In the genomic region with DNA sequence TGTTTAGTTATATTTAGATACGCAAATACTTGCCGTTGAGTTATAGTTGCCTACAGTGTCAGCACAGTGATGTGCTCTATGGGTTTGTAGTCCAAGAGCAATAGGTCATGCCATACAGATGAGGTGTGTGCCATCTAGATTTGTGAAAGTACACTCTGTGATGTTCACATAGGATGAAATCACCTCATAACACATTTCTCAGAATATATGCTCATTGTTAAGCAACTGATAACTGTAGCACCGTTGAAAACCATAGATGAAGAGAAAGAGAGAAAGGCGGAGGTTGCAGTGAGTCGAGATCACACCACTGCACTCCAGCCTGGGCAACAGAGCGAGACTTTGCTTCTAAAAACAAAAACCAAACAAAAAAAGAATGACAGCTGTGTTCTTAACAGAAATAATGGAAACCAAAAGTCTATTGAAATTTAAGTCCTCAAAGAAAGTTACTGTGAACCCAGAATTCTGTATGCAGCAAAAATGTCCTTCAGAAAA, we compare ENCODE assay signal across 19 cellular contexts. TPM values are rescaled to one million over a fixed set of nuclear protein-coding genes. Genes with fewer than 3 reads are reported as not detected.
DNase-seq lines count a peak whose midpoint lies in the region; ATAC-seq, FAIRE-seq and TF ChIP-seq lines count a peak whose summit lies in the region.
"Had no signal": no experiment of that assay in that cellular context is flagged by ENCODE, and none has a peak within 500 bp of the region (broad histone marks: within the 10 kb centered on the region; RNA-seq: fewer than 3 reads in every experiment).

No MANE protein-coding gene starts in this region.

- H3K4me1 Mint-ChIP-seq in memory B cell, result peaks cover 41% of the 10 kb centered on the region

- no peaks in the 10 kb centered on the region for H3K27me3 Mint-ChIP-seq in memory B cell

- peaks cover 28% of the 10 kb centered on the region for H3K36me3 Mint-ChIP-seq in memory B cell

- no peak for TF ChIP-seq POLR2A in GM12892 (IDR thresholded peaks at IDR 0.05; ENCODE audit: low read depth, low read length)

- DNase-seq in GM12892 (ENCODE audit: insufficient read length) (no peak), memory B cell (ENCODE audit: low spot score in 2 of 2) (no peak), head of caudate nucleus (no peak), midbrain (lab: John Stamatoyannopoulos, UW) (no peak), mesenteric fat pad (ENCODE audit: low spot score) (no peak), DMS 273 (lab: John Stamatoyannopoulos, UW; ENCODE audit: unreplicated experiment) (no peak)
- DNase-seq: activated T-cell treated with anti-CD3 and anti-CD28 coated beads, Interleukin-2, amount 50 U/mL, for 48 hours; dermis blood vessel endothelial cell; DMS79; left lung; NCI-H1694 treated with DMSO at 0.1 percent for 48 hours; NCI-H524; nephron progenitor cell; T-helper 1 cell had no signal

- peak overlapping the region; percentile 87 for H3K27ac Mint-ChIP-seq in memory B cell
- H3K27ac Mint-ChIP-seq: nephron progenitor cell had no signal

- ATAC-seq in GM21515 (IDR thresholded peaks at IDR 0.05; ENCODE audit: unreplicated experiment), result peak; percentile 52
- peak; percentile 55 for ATAC-seq in HG03159 (IDR thresholded peaks at IDR 0.05; ENCODE audit: unreplicated experiment)
- no peak for ATAC-seq in memory B cell (ENCODE audit: low read depth)
- ATAC-seq: left lung, Panc1 had no signal

- no peak overlapping the region for H3K4me3 Mint-ChIP-seq in memory B cell
- H3K4me3 Mint-ChIP-seq: nephron progenitor cell had no signal

- intact Hi-C loops in head of caudate nucleus (cut with DNase I), result no loop called here

- peak; percentile 91 for FAIRE-seq in GM12892 (lab: Jason Lieb, UNC)

- H3K9me3 Mint-ChIP-seq in memory B cell, result peaks cover 7% of the 10 kb centered on the region

RNA-seq across cellular contexts. Expression of a gene that starts 9.5 kb away (rescaled TPM):
- polyA plus RNA-seq in GM12892 (2012; ENCODE audit: missing spikeins), result 63.1 TPM
- 67.2 TPM for total RNA-seq in mesenteric fat pad

RNA-seq across cellular contexts. Expression of a gene that starts 56.2 kb away (rescaled TPM):
- not detected for polyA plus RNA-seq in GM12892 (2012; ENCODE audit: missing spikeins)
- not detected for total RNA-seq in mesenteric fat pad
- total RNA-seq: ascending aorta, dermis blood vessel endothelial cell, left lung, ureter had no signal
